Comparison of ENCODE assay signal across 1 cellular context in genomic region chr2:201071305-201072200, GRCh38.
TF ChIP-seq lines count a peak whose summit lies in the region.

TSS of gene HYCC2 (minus strand) at chr2:201071671. CDS start at chr2:201024009, 47,662 bp downstream.
TSS of gene NDUFB3 (plus strand) at chr2:201072001. CDS start at chr2:201078883, 6,882 bp downstream.

TF ChIP-seq in K562, 482 proteins besides CTCF, POLR2A, EP300 and RAD21 (continued from another document and continues in another):
- no peak for TF ChIP-seq GTF3C2 (IDR thresholded peaks at IDR 0.05; ENCODE audit: borderline replicate concordance, extremely low read depth, insufficient read length)
- no peak for TF ChIP-seq ATF6 (CRISPR knock-in tag; IDR thresholded peaks at IDR 0.05)
- 0 out of 2 replicates have a peak, but pooled peaks have one; percentile 8 for TF ChIP-seq LARP7 (IDR thresholded peaks at IDR 0.05)
- peak; percentile 65; the same call in 1 of the 2 replicates for TF ChIP-seq ZNF197 (CRISPR knock-in tag; IDR thresholded peaks at IDR 0.05; ENCODE audit: low read depth)
- no peak for TF ChIP-seq ZNF316 (IDR thresholded peaks at IDR 0.05)
- no peak for TF ChIP-seq JUN (IDR thresholded peaks at IDR 0.05; ENCODE audit: borderline replicate concordance, low read depth, low read length)
- no peak for TF ChIP-seq JUN (CRISPR knock-in tag; IDR thresholded peaks at IDR 0.05; ENCODE audit: borderline replicate concordance)
- TF ChIP-seq BRD4 (IDR thresholded peaks at IDR 0.05), result 0 out of 2 replicates have a peak, but pooled peaks have one; percentile 70
- no peak for TF ChIP-seq GATAD2A (IDR thresholded peaks at IDR 0.05)
- TF ChIP-seq ZNF76 (CRISPR knock-in tag; IDR thresholded peaks at IDR 0.05; ENCODE audit: borderline replicate concordance), result no peak
- no peak for TF ChIP-seq ZNF717 (CRISPR knock-in tag; IDR thresholded peaks at IDR 0.05)
- TF ChIP-seq CTCFL (IDR thresholded peaks at IDR 0.05; ENCODE audit: borderline replicate concordance, insufficient read depth, low read depth, low read length, poor library complexity, severe bottlenecking), result no peak
- TF ChIP-seq CSDE1 (IDR thresholded peaks at IDR 0.05), result no peak
- TF ChIP-seq RBBP5 (IDR thresholded peaks at IDR 0.05; ENCODE audit: borderline replicate concordance, insufficient read depth, low read length, poor library complexity, severe bottlenecking), result peak; percentile 86
- peak; percentile 92 for TF ChIP-seq EP400 (IDR thresholded peaks at IDR 0.05)
- no peak for TF ChIP-seq ZBTB49 (CRISPR knock-in tag; IDR thresholded peaks at IDR 0.05; ENCODE audit: borderline replicate concordance)
- TF ChIP-seq SMAD3 (CRISPR knock-in tag; conservative IDR thresholded peaks at IDR 0.05), result no peak
- TF ChIP-seq PML (IDR thresholded peaks at IDR 0.05; ENCODE audit: low read length), result peak; percentile 60; the same call in 1 of the 2 replicates
- TF ChIP-seq, protein P1, sequence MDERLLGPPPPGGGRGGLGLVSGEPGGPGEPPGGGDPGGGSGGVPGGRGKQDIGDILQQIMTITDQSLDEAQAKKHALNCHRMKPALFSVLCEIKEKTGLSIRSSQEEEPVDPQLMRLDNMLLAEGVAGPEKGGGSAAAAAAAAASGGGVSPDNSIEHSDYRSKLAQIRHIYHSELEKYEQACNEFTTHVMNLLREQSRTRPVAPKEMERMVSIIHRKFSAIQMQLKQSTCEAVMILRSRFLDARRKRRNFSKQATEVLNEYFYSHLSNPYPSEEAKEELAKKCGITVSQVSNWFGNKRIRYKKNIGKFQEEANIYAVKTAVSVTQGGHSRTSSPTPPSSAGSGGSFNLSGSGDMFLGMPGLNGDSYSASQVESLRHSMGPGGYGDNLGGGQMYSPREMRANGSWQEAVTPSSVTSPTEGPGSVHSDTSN (CRISPR knock-in tag; IDR thresholded peaks at IDR 0.05; ENCODE audit: low read depth), result no peak
- TF ChIP-seq, protein P1 (tag; conservative IDR thresholded peaks at IDR 0.05; ENCODE audit: low read depth), result no peak
- no peak for TF ChIP-seq ZNF668 (CRISPR knock-in tag; IDR thresholded peaks at IDR 0.05)
- TF ChIP-seq, protein P2, sequence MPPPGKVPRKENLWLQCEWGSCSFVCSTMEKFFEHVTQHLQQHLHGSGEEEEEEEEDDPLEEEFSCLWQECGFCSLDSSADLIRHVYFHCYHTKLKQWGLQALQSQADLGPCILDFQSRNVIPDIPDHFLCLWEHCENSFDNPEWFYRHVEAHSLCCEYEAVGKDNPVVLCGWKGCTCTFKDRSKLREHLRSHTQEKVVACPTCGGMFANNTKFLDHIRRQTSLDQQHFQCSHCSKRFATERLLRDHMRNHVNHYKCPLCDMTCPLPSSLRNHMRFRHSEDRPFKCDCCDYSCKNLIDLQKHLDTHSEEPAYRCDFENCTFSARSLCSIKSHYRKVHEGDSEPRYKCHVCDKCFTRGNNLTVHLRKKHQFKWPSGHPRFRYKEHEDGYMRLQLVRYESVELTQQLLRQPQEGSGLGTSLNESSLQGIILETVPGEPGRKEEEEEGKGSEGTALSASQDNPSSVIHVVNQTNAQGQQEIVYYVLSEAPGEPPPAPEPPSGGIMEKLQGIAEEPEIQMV (tag; conservative IDR thresholded peaks at IDR 0.05; ENCODE audit: low read depth), result no peak
- TF ChIP-seq ZNF146 (CRISPR knock-in tag; IDR thresholded peaks at IDR 0.05; ENCODE audit: unreplicated experiment), result no peak
- 0 out of 2 replicates have a peak, but pooled peaks have one; percentile 22 for TF ChIP-seq MIER1 (IDR thresholded peaks at IDR 0.05; ENCODE audit: low read depth)
- no peak for TF ChIP-seq ZHX1 (conservative IDR thresholded peaks at IDR 0.05; ENCODE audit: low read length)
- TF ChIP-seq GTF2B (IDR thresholded peaks at IDR 0.05; ENCODE audit: extremely low read depth, insufficient read length), result no peak
- peak; percentile 93 for TF ChIP-seq TAF9B (IDR thresholded peaks at IDR 0.05; ENCODE audit: partially characterized antibody)
- no peak for TF ChIP-seq U2AF1 (optimal IDR thresholded peaks at IDR 0.05; ENCODE audit: low read depth, low read length)
- TF ChIP-seq GATA2 (CRISPR knock-in tag; IDR thresholded peaks at IDR 0.05), result no peak
- no peak for TF ChIP-seq HMG20B (CRISPR knock-in tag; IDR thresholded peaks at IDR 0.05)
- TF ChIP-seq ZNF778 (CRISPR knock-in tag; IDR thresholded peaks at IDR 0.05), result no peak
- no peak for TF ChIP-seq SNIP1 (IDR thresholded peaks at IDR 0.05; ENCODE audit: low read depth)
- TF ChIP-seq, protein P3, sequence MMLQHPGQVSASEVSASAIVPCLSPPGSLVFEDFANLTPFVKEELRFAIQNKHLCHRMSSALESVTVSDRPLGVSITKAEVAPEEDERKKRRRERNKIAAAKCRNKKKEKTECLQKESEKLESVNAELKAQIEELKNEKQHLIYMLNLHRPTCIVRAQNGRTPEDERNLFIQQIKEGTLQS (IDR thresholded peaks at IDR 0.05), result peak; percentile 41; the same call in 1 of the 2 replicates
- TF ChIP-seq, protein P3 (CRISPR knock-in tag; conservative IDR thresholded peaks at IDR 0.05), result 0 out of 2 replicates have a peak, but pooled peaks have one; percentile 41
- TF ChIP-seq TEAD4 (IDR thresholded peaks at IDR 0.05; ENCODE audit: low read length), result peak; percentile 48; the same call in 1 of the 2 replicates
- no peak for TF ChIP-seq TEAD4 (CRISPR knock-in tag; IDR thresholded peaks at IDR 0.05; ENCODE audit: borderline replicate concordance)
- no peak for TF ChIP-seq FOXA3 (CRISPR knock-in tag; conservative IDR thresholded peaks at IDR 0.05 in 1 of 2, IDR thresholded peaks at IDR 0.05 in 1 of 2)
- TF ChIP-seq, protein P4, sequence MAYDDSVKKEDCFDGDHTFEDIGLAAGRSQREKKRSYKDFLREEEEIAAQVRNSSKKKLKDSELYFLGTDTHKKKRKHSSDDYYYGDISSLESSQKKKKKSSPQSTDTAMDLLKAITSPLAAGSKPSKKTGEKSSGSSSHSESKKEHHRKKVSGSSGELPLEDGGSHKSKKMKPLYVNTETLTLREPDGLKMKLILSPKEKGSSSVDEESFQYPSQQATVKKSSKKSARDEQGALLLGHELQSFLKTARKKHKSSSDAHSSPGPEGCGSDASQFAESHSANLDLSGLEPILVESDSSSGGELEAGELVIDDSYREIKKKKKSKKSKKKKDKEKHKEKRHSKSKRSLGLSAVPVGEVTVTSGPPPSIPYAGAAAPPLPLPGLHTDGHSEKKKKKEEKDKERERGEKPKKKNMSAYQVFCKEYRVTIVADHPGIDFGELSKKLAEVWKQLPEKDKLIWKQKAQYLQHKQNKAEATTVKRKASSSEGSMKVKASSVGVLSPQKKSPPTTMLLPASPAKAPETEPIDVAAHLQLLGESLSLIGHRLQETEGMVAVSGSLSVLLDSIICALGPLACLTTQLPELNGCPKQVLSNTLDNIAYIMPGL (CRISPR knock-in tag; IDR thresholded peaks at IDR 0.05), result no peak; the same call in 1 of the 2 replicates
- no peak for TF ChIP-seq NELFE (IDR thresholded peaks at IDR 0.05; ENCODE audit: insufficient read depth, insufficient read length)
